Comparison of ENCODE assay signal across 19 cellular contexts in the genomic region with DNA sequence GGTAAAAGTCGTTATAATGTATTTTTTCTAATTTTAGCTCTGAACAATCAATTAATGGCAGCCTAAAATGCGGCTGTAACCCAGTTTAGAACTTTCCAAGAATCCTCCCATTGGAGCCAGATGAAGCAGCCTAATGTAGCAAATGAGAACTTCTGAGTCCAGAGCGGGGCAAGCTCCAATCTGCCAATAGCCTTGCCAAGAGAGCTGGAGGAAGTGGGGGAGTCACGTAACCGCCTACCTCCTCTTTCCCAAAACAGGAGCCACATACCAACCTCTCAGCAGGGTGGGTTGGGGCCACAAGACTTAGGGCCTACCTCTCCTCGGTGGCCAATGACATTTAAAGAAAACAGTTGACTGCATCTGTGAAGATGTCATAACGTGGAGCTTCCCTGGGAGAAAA.
DNase-seq lines count a peak whose midpoint lies in the region; ATAC-seq, FAIRE-seq and TF ChIP-seq lines count a peak whose summit lies in the region.
"Had no signal": no experiment of that assay in that cellular context is flagged by ENCODE, and none has a peak within 500 bp of the region (broad histone marks: within the 10 kb centered on the region; RNA-seq: fewer than 3 reads in every experiment).

No MANE protein-coding gene starts in this region.

- H3K27me3 Mint-ChIP-seq in GM23338 (ENCODE audit: insufficient read depth, low read depth, poor library complexity): peaks cover 2% of the 10 kb centered on the region
- H3K27me3 Mint-ChIP-seq in effector memory CD8-positive, alpha-beta T cell: peaks cover 28 to 32% of the 10 kb centered on the region in 2 donors

- H3K4me3 ChIP-seq in GM23338 (no peak overlapping the region), OCI-LY3 (ENCODE audit: low read length) (peak overlapping the region; percentile 15; the same call in 1 of the 2 replicates)
- H3K4me3 ChIP-seq: K562 had no signal

- no peak for DNase-seq in GM12892 (ENCODE audit: insufficient read length)
- no peak for DNase-seq in GM23338 (ENCODE audit: low spot score)
- no peak for DNase-seq in effector memory CD8-positive, alpha-beta T cell
- DNase-seq in NCI-H146 (lab: John Stamatoyannopoulos, UW): no peak
- no peak for DNase-seq in activated naive CD4-positive, alpha-beta T cell treated with Interleukin-2 at 50 U/mL for 16 hours
- DNase-seq: ACHN; CD4-positive, alpha-beta T cell; DMS153; DMS79; GF-D8; H9; IMR-90 had no signal

- H3K4me3 Mint-ChIP-seq in GM23338: no peak overlapping the region
- H3K4me3 Mint-ChIP-seq in effector memory CD8-positive, alpha-beta T cell: no peak overlapping the region
- H3K4me3 Mint-ChIP-seq: CD4-positive, alpha-beta T cell; H9 had no signal

- no peaks in the 10 kb centered on the region for H4K20me1 ChIP-seq in GM23338 (replicated peaks; ENCODE audit: insufficient read depth)
- H4K20me1 ChIP-seq in OCI-LY3 (ENCODE audit: insufficient read depth, low read length): no peaks in the 10 kb centered on the region

- peaks cover 5% of the 10 kb centered on the region; the same call in 1 of the 2 replicates for H3K4me1 ChIP-seq in GM23338 (ENCODE audit: insufficient read depth)
- peaks cover 26% of the 10 kb centered on the region for H3K4me1 ChIP-seq in OCI-LY3 (ENCODE audit: low read length)

- ATAC-seq in GM23338 (no peak), HG03457 (IDR thresholded peaks at IDR 0.05; ENCODE audit: unreplicated experiment) (no peak)
- ATAC-seq in effector memory CD8-positive, alpha-beta T cell (replicated peaks): no peak

- H3K9me3 ChIP-seq in OCI-LY3 (ENCODE audit: insufficient read depth, low read length): no peaks in the 10 kb centered on the region

- H3K4me2 ChIP-seq in GM23338 (no peak overlapping the region), OCI-LY3 (ENCODE audit: low read length) (peak overlapping the region; percentile 43)

- no peak overlapping the region for H3K9ac ChIP-seq in OCI-LY3 (ENCODE audit: low read length)

- H3K36me3 Mint-ChIP-seq in GM23338 (ENCODE audit: low read depth): no peaks in the 10 kb centered on the region
- H3K36me3 Mint-ChIP-seq in effector memory CD8-positive, alpha-beta T cell (ENCODE audit: insufficient read depth): no peaks in the 10 kb centered on the region

- peaks cover 3% of the 10 kb centered on the region; the same call in 1 of the 3 replicates for H3K9me3 Mint-ChIP-seq in GM23338
- H3K9me3 Mint-ChIP-seq in effector memory CD8-positive, alpha-beta T cell: no peaks in the 10 kb centered on the region
- H3K9me3 Mint-ChIP-seq: CD4-positive, alpha-beta T cell had no signal

- no peaks in the 10 kb centered on the region for H3F3A ChIP-seq in GM23338 (replicated peaks; ENCODE audit: low read depth)

- no peaks in the 10 kb centered on the region for H3K9me2 ChIP-seq in GM23338 (ENCODE audit: insufficient read depth)

- H3K27ac Mint-ChIP-seq in GM23338: no peak overlapping the region
- no peak overlapping the region for H3K27ac Mint-ChIP-seq in effector memory CD8-positive, alpha-beta T cell
- H3K27ac Mint-ChIP-seq: CD4-positive, alpha-beta T cell; H9 had no signal

- peak; percentile 69 for FAIRE-seq in GM12892 (lab: Jason Lieb, UNC)
- FAIRE-seq: A204.1, H1, HTR-8/SVneo, K562 had no signal

- TF ChIP-seq CTCF in GM23338 (conservative IDR thresholded peaks at IDR 0.05; ENCODE audit: low read depth in 2 of 2) (no peak), OCI-LY3 (IDR thresholded peaks at IDR 0.05; ENCODE audit: low read depth, low read length) (no peak)

- peaks cover 14% of the 10 kb centered on the region; the same call in 2 of the 3 replicates for H3K4me1 Mint-ChIP-seq in GM23338
- no peaks in the 10 kb centered on the region for H3K4me1 Mint-ChIP-seq in effector memory CD8-positive, alpha-beta T cell (ENCODE audit: low read depth in 2 of 2)
- H3K4me1 Mint-ChIP-seq: H9 had no signal

- H3K79me2 ChIP-seq in GM23338 (replicated peaks; ENCODE audit: insufficient read depth) (no peaks in the 10 kb centered on the region), OCI-LY3 (ENCODE audit: low read length) (no peaks in the 10 kb centered on the region)

- H2AFZ ChIP-seq in GM23338 (peak overlapping the region; percentile 0), OCI-LY3 (ENCODE audit: low read depth, low read length) (no peak overlapping the region)

- H3K27ac ChIP-seq in GM23338 (ENCODE audit: low read depth): no peak overlapping the region
- no peak overlapping the region for H3K27ac ChIP-seq in OCI-LY3 (ENCODE audit: low read length)
- H3K27ac ChIP-seq: C4-2B had no signal

- no peak for TF ChIP-seq POLR2A in GM12892 (IDR thresholded peaks at IDR 0.05; ENCODE audit: low read depth, low read length)

- H3K27me3 ChIP-seq in GM23338 (ENCODE audit: insufficient read depth) (no peaks in the 10 kb centered on the region), OCI-LY3 (ENCODE audit: low read depth, low read length) (no peaks in the 10 kb centered on the region; the same call in 1 of the 2 replicates)

- no peaks in the 10 kb centered on the region for H3K36me3 ChIP-seq in GM23338 (ENCODE audit: insufficient read depth)
- no peaks in the 10 kb centered on the region for H3K36me3 ChIP-seq in OCI-LY3 (replicated peaks; ENCODE audit: low read depth, low read length)

TF ChIP-seq in GM23338, 12 proteins besides CTCF, POLR2A, EP300 and RAD21 (continues in another document):
- TF ChIP-seq, protein P1, sequence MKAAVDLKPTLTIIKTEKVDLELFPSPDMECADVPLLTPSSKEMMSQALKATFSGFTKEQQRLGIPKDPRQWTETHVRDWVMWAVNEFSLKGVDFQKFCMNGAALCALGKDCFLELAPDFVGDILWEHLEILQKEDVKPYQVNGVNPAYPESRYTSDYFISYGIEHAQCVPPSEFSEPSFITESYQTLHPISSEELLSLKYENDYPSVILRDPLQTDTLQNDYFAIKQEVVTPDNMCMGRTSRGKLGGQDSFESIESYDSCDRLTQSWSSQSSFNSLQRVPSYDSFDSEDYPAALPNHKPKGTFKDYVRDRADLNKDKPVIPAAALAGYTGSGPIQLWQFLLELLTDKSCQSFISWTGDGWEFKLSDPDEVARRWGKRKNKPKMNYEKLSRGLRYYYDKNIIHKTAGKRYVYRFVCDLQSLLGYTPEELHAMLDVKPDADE (IDR thresholded peaks at IDR 0.05): no peak
- TF ChIP-seq EZH2phosphoT487 (IDR thresholded peaks at IDR 0.05; ENCODE audit: unreplicated experiment) (no peak), ZNF331 (CRISPR knock-in tag; IDR thresholded peaks at IDR 0.05; ENCODE audit: low read depth) (no peak), CREB1 (CRISPR knock-in tag; IDR thresholded peaks at IDR 0.05; ENCODE audit: low read depth) (no peak), JUNB (IDR thresholded peaks at IDR 0.05; ENCODE audit: unreplicated experiment) (no peak), EZH2 (IDR thresholded peaks at IDR 0.05; ENCODE audit: low read depth, unreplicated experiment) (no peak), ZNF114 (CRISPR knock-in tag; IDR thresholded peaks at IDR 0.05) (no peak), POLR2AphosphoS5 (IDR thresholded peaks at IDR 0.05; ENCODE audit: low read depth) (no peak), STAT1 (IDR thresholded peaks at IDR 0.05; ENCODE audit: unreplicated experiment) (no peak), NANOG (IDR thresholded peaks at IDR 0.05; ENCODE audit: borderline replicate concordance) (no peak)
- TF ChIP-seq, protein P2, sequence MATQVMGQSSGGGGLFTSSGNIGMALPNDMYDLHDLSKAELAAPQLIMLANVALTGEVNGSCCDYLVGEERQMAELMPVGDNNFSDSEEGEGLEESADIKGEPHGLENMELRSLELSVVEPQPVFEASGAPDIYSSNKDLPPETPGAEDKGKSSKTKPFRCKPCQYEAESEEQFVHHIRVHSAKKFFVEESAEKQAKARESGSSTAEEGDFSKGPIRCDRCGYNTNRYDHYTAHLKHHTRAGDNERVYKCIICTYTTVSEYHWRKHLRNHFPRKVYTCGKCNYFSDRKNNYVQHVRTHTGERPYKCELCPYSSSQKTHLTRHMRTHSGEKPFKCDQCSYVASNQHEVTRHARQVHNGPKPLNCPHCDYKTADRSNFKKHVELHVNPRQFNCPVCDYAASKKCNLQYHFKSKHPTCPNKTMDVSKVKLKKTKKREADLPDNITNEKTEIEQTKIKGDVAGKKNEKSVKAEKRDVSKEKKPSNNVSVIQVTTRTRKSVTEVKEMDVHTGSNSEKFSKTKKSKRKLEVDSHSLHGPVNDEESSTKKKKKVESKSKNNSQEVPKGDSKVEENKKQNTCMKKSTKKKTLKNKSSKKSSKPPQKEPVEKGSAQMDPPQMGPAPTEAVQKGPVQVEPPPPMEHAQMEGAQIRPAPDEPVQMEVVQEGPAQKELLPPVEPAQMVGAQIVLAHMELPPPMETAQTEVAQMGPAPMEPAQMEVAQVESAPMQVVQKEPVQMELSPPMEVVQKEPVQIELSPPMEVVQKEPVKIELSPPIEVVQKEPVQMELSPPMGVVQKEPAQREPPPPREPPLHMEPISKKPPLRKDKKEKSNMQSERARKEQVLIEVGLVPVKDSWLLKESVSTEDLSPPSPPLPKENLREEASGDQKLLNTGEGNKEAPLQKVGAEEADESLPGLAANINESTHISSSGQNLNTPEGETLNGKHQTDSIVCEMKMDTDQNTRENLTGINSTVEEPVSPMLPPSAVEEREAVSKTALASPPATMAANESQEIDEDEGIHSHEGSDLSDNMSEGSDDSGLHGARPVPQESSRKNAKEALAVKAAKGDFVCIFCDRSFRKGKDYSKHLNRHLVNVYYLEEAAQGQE (IDR thresholded peaks at IDR 0.05; ENCODE audit: unreplicated experiment): no peak
